ENCODE assay signal across 8 cellular contexts in the genomic region with DNA sequence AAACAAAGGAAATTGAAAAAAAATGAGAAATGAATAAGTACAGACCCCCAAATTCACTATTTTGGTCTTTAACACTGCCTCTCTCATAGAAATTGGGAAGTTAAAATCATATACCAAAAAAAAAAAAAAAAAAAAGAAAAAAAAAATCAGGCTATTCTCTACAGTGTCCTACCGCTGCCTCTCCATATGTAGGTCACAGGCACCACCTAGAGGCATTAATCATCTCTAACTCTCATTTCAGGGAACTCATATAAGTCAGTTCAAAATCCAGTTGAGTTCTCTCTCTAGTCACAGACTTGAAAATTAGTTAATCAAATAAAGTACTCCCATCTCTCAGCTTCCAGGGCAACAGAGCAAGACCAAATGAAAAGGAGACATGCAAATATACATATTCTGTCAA. TPM values are rescaled to one million over a fixed set of nuclear protein-coding genes. Genes with fewer than 3 reads are reported as not detected.
DNase-seq lines count a peak whose midpoint lies in the region; ATAC-seq, FAIRE-seq and TF ChIP-seq lines count a peak whose summit lies in the region.

No MANE protein-coding gene starts in this region.

- no peaks in the 10 kb centered on the region for H3K4me1 Mint-ChIP-seq in progenitor cell of endocrine pancreas (ENCODE audit: low read depth)

- DNase-seq in A549 (ENCODE audit: low read depth in 1 of 2, low spot score in 1 of 2) (peak; percentile 17 to 53), iPS-NIHi11 (ENCODE audit: low spot score) (peak; percentile 52), posterior cingulate gyrus (no peak), progenitor cell of endocrine pancreas (ENCODE audit: low spot score, unreplicated experiment) (no peak)
- no peak for DNase-seq in stimulated activated naive CD4-positive, alpha-beta T cell (lab: John Stamatoyannopoulos, UW)

- peak; percentile 92 to 93 for ATAC-seq in A549
- peak; percentile 65 for ATAC-seq in HG03280 (IDR thresholded peaks at IDR 0.05; ENCODE audit: unreplicated experiment)
- ATAC-seq in SK-N-SH treated with all-trans-retinoic acid at 6 μM for 48 hours, result peak; percentile 96

- peak; percentile 69 to 77 for TF ChIP-seq RAD21 in A549 (conservative IDR thresholded peaks at IDR 0.05 in 1 of 2, IDR thresholded peaks at IDR 0.05 in 1 of 2)

- H3K4me2 ChIP-seq in A549, result no peak overlapping the region

- TF ChIP-seq CTCF in A549 (IDR thresholded peaks at IDR 0.05) (peak; percentile 61), GM12875 (IDR thresholded peaks at IDR 0.05; ENCODE audit: borderline replicate concordance, insufficient read depth, low read depth, low read length) (peak; percentile 30; the same call in 1 of the 2 replicates), progenitor cell of endocrine pancreas (IDR thresholded peaks at IDR 0.05; ENCODE audit: unreplicated experiment) (no peak)

- no peak overlapping the region for H3K27ac ChIP-seq in A549

- 4% methylated on average over 1 of the region's 1 CpG for WGBS in A549 (ENCODE audit: missing lambda C conversion rate)

- H3K27ac Mint-ChIP-seq in progenitor cell of endocrine pancreas, result no peak overlapping the region

- intact Hi-C loops in posterior cingulate gyrus (cut with DNase I), result loop anchor here (5.0 kb wide), 3 partner anchors 514 to 724 kb away; no protein-coding TSS in a partner anchor

- H3K4me1 ChIP-seq in A549, result no peaks in the 10 kb centered on the region

- no peaks in the 10 kb centered on the region for H3K9me3 Mint-ChIP-seq in progenitor cell of endocrine pancreas (ENCODE audit: low read depth)

- no peak overlapping the region for H3K4me3 Mint-ChIP-seq in progenitor cell of endocrine pancreas (ENCODE audit: low read depth)

- H3K4me3 ChIP-seq in A549 (no peak overlapping the region), GM12875 (ENCODE audit: low read depth, low read length) (no peak overlapping the region)

- POLR2A ChIA-PET in A549 (lab: Yijun Ruan, JAX), result no interaction called here

- TF ChIP-seq POLR2A in A549 (IDR thresholded peaks at IDR 0.05; ENCODE audit: low read length), result no peak

- H3K27me3 Mint-ChIP-seq in progenitor cell of endocrine pancreas, result peaks cover 4% of the 10 kb centered on the region

- no peaks in the 10 kb centered on the region for H3K36me3 Mint-ChIP-seq in progenitor cell of endocrine pancreas (ENCODE audit: insufficient read depth)

- CTCF ChIA-PET in A549 (lab: Yijun Ruan, JAX), result interaction anchor here (0.8 to 5.1 kb wide), 7 partner anchors 9 to 697 kb away, joined by 3 to 37 read pairs (median 4); no protein-coding TSS in a partner anchor

- H3K9me3 ChIP-seq in A549, result no peaks in the 10 kb centered on the region

- TF ChIP-seq EP300 in A549 (IDR thresholded peaks at IDR 0.05), result no peak

- no peak for FAIRE-seq in A549 (lab: Jason Lieb, UNC)

TF ChIP-seq in A549, 52 proteins besides CTCF, POLR2A, EP300 and RAD21:
- TF ChIP-seq SMC3 (IDR thresholded peaks at IDR 0.05), result peak; percentile 39; the same call in 2 of the 3 replicates
- TF ChIP-seq, protein P1, sequence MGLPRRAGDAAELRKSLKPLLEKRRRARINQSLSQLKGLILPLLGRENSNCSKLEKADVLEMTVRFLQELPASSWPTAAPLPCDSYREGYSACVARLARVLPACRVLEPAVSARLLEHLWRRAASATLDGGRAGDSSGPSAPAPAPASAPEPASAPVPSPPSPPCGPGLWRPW (IDR thresholded peaks at IDR 0.05), result no peak

TF ChIP-seq in SK-N-SH treated with all-trans-retinoic acid at 6 μM for 48 hours, 23 proteins besides CTCF, POLR2A, EP300 and RAD21:
- TF ChIP-seq ISL1 (CRISPR knock-in tag; IDR thresholded peaks at IDR 0.05) (no peak), ESRRG (CRISPR knock-in tag; IDR thresholded peaks at IDR 0.05) (no peak), BACH2 (CRISPR knock-in tag; IDR thresholded peaks at IDR 0.05; ENCODE audit: borderline replicate concordance) (no peak), PATZ1 (CRISPR knock-in tag; IDR thresholded peaks at IDR 0.05; ENCODE audit: borderline replicate concordance) (no peak), CSDC2 (CRISPR knock-in tag; IDR thresholded peaks at IDR 0.05) (no peak), GLIS3 (CRISPR knock-in tag; IDR thresholded peaks at IDR 0.05) (no peak), PPARA (CRISPR knock-in tag; IDR thresholded peaks at IDR 0.05; ENCODE audit: borderline replicate concordance) (no peak), RARB (CRISPR knock-in tag; IDR thresholded peaks at IDR 0.05) (no peak), OSR1 (CRISPR knock-in tag; IDR thresholded peaks at IDR 0.05) (no peak), TOX (CRISPR knock-in tag; IDR thresholded peaks at IDR 0.05; ENCODE audit: borderline replicate concordance) (no peak), ZNF8 (CRISPR knock-in tag; IDR thresholded peaks at IDR 0.05) (no peak), ZC3H10 (CRISPR knock-in tag; IDR thresholded peaks at IDR 0.05) (no peak), ZNF70 (CRISPR knock-in tag; IDR thresholded peaks at IDR 0.05) (no peak), TCF4 (CRISPR knock-in tag; IDR thresholded peaks at IDR 0.05; ENCODE audit: borderline replicate concordance) (no peak), ZFP30 (CRISPR knock-in tag; IDR thresholded peaks at IDR 0.05) (no peak)
- TF ChIP-seq, protein P2, sequence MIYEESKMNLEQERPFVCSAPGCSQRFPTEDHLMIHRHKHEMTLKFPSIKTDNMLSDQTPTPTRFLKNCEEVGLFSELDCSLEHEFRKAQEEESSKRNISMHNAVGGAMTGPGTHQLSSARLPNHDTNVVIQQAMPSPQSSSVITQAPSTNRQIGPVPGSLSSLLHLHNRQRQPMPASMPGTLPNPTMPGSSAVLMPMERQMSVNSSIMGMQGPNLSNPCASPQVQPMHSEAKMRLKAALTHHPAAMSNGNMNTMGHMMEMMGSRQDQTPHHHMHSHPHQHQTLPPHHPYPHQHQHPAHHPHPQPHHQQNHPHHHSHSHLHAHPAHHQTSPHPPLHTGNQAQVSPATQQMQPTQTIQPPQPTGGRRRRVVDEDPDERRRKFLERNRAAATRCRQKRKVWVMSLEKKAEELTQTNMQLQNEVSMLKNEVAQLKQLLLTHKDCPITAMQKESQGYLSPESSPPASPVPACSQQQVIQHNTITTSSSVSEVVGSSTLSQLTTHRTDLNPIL (CRISPR knock-in tag; IDR thresholded peaks at IDR 0.05; ENCODE audit: low read depth), result no peak
- TF ChIP-seq, protein P3, sequence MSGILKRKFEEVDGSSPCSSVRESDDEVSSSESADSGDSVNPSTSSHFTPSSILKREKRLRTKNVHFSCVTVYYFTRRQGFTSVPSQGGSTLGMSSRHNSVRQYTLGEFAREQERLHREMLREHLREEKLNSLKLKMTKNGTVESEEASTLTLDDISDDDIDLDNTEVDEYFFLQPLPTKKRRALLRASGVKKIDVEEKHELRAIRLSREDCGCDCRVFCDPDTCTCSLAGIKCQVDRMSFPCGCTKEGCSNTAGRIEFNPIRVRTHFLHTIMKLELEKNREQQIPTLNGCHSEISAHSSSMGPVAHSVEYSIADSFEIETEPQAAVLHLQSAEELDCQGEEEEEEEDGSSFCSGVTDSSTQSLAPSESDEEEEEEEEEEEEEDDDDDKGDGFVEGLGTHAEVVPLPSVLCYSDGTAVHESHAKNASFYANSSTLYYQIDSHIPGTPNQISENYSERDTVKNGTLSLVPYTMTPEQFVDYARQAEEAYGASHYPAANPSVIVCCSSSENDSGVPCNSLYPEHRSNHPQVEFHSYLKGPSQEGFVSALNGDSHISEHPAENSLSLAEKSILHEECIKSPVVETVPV (CRISPR knock-in tag; IDR thresholded peaks at IDR 0.05), result no peak
- TF ChIP-seq, protein P4, sequence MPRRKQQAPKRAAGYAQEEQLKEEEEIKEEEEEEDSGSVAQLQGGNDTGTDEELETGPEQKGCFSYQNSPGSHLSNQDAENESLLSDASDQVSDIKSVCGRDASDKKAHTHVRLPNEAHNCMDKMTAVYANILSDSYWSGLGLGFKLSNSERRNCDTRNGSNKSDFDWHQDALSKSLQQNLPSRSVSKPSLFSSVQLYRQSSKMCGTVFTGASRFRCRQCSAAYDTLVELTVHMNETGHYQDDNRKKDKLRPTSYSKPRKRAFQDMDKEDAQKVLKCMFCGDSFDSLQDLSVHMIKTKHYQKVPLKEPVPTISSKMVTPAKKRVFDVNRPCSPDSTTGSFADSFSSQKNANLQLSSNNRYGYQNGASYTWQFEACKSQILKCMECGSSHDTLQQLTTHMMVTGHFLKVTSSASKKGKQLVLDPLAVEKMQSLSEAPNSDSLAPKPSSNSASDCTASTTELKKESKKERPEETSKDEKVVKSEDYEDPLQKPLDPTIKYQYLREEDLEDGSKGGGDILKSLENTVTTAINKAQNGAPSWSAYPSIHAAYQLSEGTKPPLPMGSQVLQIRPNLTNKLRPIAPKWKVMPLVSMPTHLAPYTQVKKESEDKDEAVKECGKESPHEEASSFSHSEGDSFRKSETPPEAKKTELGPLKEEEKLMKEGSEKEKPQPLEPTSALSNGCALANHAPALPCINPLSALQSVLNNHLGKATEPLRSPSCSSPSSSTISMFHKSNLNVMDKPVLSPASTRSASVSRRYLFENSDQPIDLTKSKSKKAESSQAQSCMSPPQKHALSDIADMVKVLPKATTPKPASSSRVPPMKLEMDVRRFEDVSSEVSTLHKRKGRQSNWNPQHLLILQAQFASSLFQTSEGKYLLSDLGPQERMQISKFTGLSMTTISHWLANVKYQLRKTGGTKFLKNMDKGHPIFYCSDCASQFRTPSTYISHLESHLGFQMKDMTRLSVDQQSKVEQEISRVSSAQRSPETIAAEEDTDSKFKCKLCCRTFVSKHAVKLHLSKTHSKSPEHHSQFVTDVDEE (CRISPR knock-in tag; IDR thresholded peaks at IDR 0.05), result no peak

RNA-seq across cellular contexts. Expression of gene COX18, which starts 47.9 kb away (rescaled TPM):
- polyA plus RNA-seq in A549 (2011; rRNA removed) (17.6 and 18.6 TPM in 2 replicates), A549 (2017; fragmentation: RNase III; extraction: RNeasy Plus Mini Kit Qiagen cat#74134 plus additional on column Dnase treatment) (8.3 to 11.2 TPM (median 9.7 TPM) in 3 replicates)
- 5.4 and 7.9 TPM in 2 replicates for polyA plus RNA-seq in A549 (2012; cell fraction: cytosol; rRNA removed)
- polyA plus RNA-seq in A549 (2012; cell fraction: nucleus; rRNA removed), result 6.2 and 10.3 TPM in 2 replicates
- polyA minus RNA-seq in A549 (2011; rRNA and poly(A)+ RNA removed), result 17.2 and 18.8 TPM in 2 replicates
- total RNA-seq in progenitor cell of endocrine pancreas, result 15.4 and 16.8 TPM in 2 replicates

Comparison
In these comparisons a context has a peak if more than half of its experiments do, and no peak if none do; other contexts are left out.
1. DNase-seq: peak in A549 (2 of 2) and iPS-NIHi11 (single experiment); none in posterior cingulate gyrus (0 of 10), stimulated activated naive CD4-positive, alpha-beta T cell (0 of 6) and progenitor cell of endocrine pancreas (single experiment).
2. Peak in every context shown above with its lines, with median percentiles within 50 percentile points of each other: ATAC-seq.